19 cellular contexts compared by ENCODE assay signal in the genomic region with DNA sequence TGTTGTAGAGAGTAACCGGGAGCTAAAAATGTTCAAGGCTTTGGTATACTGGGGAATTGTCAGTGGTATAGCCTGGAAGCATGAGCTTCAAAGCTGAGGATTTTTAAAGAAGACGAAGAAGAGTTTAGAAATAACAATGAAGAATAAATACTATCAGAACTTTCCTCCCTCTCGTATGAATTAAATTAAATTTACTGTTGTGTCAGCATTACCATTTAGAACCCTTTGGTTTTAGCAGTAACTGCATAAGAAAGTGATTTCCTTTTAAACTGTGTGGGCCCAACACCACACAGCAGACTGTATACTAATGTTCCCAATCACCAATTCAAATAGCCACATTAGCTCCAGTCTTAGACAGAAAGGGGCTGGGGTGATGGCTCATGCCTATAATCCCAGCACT.
DNase-seq lines count a peak whose midpoint lies in the region; ATAC-seq, FAIRE-seq and TF ChIP-seq lines count a peak whose summit lies in the region.
"Had no signal": no experiment of that assay in that cellular context is flagged by ENCODE, and none has a peak within 500 bp of the region (broad histone marks: within the 10 kb centered on the region; RNA-seq: fewer than 3 reads in every experiment).

No MANE protein-coding gene starts in this region.

- H3K4me3 ChIP-seq in HepG2 (replicated peaks in 1 of 3; ENCODE audit: insufficient read depth in 1 of 3, low read depth in 2 of 3, low read length in 3 of 3) (no peak overlapping the region), right lobe of liver (no peak overlapping the region), IMR-90 (ENCODE audit: insufficient read depth, low read depth, low read length) (no peak overlapping the region), K562 (no peak overlapping the region), lower lobe of right lung (no peak overlapping the region)
- H3K4me3 ChIP-seq: BLaER1 treated with 17β-estradiol and CSF1 and Interleukin-3, amounts not matched to agents 10 nM and 100 nM had no signal

- H3K79me2 ChIP-seq in HepG2 (ENCODE audit: insufficient read depth, low read length) (no peaks in the 10 kb centered on the region), K562 (ENCODE audit: control insufficient read depth, insufficient read depth, low read length) (no peaks in the 10 kb centered on the region; the same call in 2 of the 3 replicates)

- WGBS in HepG2 (ENCODE audit: low lambda C conversion rate): 96% methylated on average over 3 of the region's 3 CpGs
- WGBS in right lobe of liver (ENCODE audit: insufficient coverage, low coverage, low lambda C conversion rate, missing lambda C conversion rate): 97% methylated on average over 3 of the region's 3 CpGs
- WGBS in IMR-90 (ENCODE audit: extremely low coverage in 2 of 2, insufficient read length in 1 of 2), 2 experiments: no CpG with 5 or more reads among the region's 3 CpGs
- 98% methylated on average over 3 of the region's 3 CpGs for WGBS in K562 (ENCODE audit: insufficient coverage, low coverage, missing lambda C conversion rate)

- dilution Hi-C loops in IMR-90 (cut with HindIII; ENCODE audit: low sequenced_read_pairs, unreplicated experiment): no loop called here

- H3K4me1 ChIP-seq in HepG2 (ENCODE audit: insufficient read depth, low read length): no peaks in the 10 kb centered on the region
- no peaks in the 10 kb centered on the region for H3K4me1 ChIP-seq in right lobe of liver
- H3K4me1 ChIP-seq in IMR-90 (ENCODE audit: control insufficient read depth, insufficient read depth, low read length): no peaks in the 10 kb centered on the region
- no peaks in the 10 kb centered on the region for H3K4me1 ChIP-seq in K562 (replicated peaks in 1 of 2; ENCODE audit: control insufficient read depth in 2 of 2, insufficient read depth in 2 of 2, low read length in 2 of 2)
- no peaks in the 10 kb centered on the region for H3K4me1 ChIP-seq in lower lobe of right lung
- H3K4me1 ChIP-seq: BLaER1 treated with 17β-estradiol and CSF1 and Interleukin-3, amounts not matched to agents 10 nM and 100 nM; Caco-2 had no signal

- no peak overlapping the region for H3K23ac ChIP-seq in IMR-90 (ENCODE audit: low read depth, low read length)

- DNase-seq in HepG2 (ENCODE audit: low spot score): no peak
- DNase-seq in right lobe of liver: no peak
- DNase-seq in IMR-90: no peak
- no peak for DNase-seq in K562 (ENCODE audit: extremely low read depth in 1 of 4, low spot score in 3 of 4)
- DNase-seq in lower lobe of right lung: no peak
- DNase-seq: 8988T; AML-193; Caco-2; Calu3; CD4-positive, alpha-beta T cell; CD8-positive, alpha-beta T cell; DMS79 treated with DMSO at 0.1 percent for 48 hours; GF-D8 had no signal

- H3K9ac ChIP-seq in HepG2 (ENCODE audit: insufficient read depth, low read depth, low read length) (no peak overlapping the region), IMR-90 (ENCODE audit: low read depth, low read length) (no peak overlapping the region), K562 (ENCODE audit: insufficient read depth in 1 of 2, low read depth in 2 of 2, low read length in 2 of 2) (no peak overlapping the region)
- H3K9ac ChIP-seq: BLaER1 treated with 17β-estradiol and CSF1 and Interleukin-3, amounts not matched to agents 10 nM and 100 nM had no signal

- no peak for ATAC-seq in HepG2
- no peak for ATAC-seq in right lobe of liver
- no peak for ATAC-seq in IMR-90 (ENCODE audit: low read depth)
- ATAC-seq in K562: no peak
- no peak for ATAC-seq in lower lobe of right lung
- ATAC-seq in HG03460 (IDR thresholded peaks at IDR 0.05; ENCODE audit: unreplicated experiment): no peak
- ATAC-seq in GM19023 (IDR thresholded peaks at IDR 0.05; ENCODE audit: unreplicated experiment): no peak
- ATAC-seq: CD8-positive, alpha-beta T cell had no signal

- no peaks in the 10 kb centered on the region; a peak in 1 of 5 replicates for H3K36me3 ChIP-seq in HepG2 (replicated peaks in 1 of 2; ENCODE audit: control insufficient read depth in 1 of 2, insufficient read depth in 2 of 2, low read length in 2 of 2)
- H3K36me3 ChIP-seq in right lobe of liver: no peaks in the 10 kb centered on the region
- H3K36me3 ChIP-seq in IMR-90 (ENCODE audit: control insufficient read depth, insufficient read depth, low read length): peaks cover 6% of the 10 kb centered on the region
- H3K36me3 ChIP-seq in K562 (ENCODE audit: control insufficient read depth, insufficient read depth, low read length): peaks cover 12% of the 10 kb centered on the region; the same call in 2 of the 3 replicates
- no peaks in the 10 kb centered on the region for H3K36me3 ChIP-seq in lower lobe of right lung

- FAIRE-seq in HepG2 (lab: Jason Lieb, UNC) (no peak), K562 (lab: Jason Lieb, UNC) (no peak)
- FAIRE-seq: A204.1, G401.6 had no signal

- H2AFZ ChIP-seq in HepG2 (ENCODE audit: low read length) (no peak overlapping the region), IMR-90 (replicated peaks; ENCODE audit: low read length, poor library complexity) (no peak overlapping the region), K562 (ENCODE audit: low read depth, low read length) (no peak overlapping the region)

- no peak overlapping the region for H4K8ac ChIP-seq in IMR-90 (ENCODE audit: low read depth in 2 of 2, low read length in 2 of 2)

- no peak overlapping the region for H3K14ac ChIP-seq in IMR-90 (replicated peaks; ENCODE audit: low read depth, low read length)

- intact Hi-C loops in HepG2 (cut with micrococcal nuclease; ENCODE audit: unreplicated experiment): no loop called here
- intact Hi-C loops in right lobe of liver (cut with DNase I): no loop called here
- intact Hi-C loops in IMR-90 (cut with micrococcal nuclease): no loop called here
- intact Hi-C loops in K562 (cut with micrococcal nuclease): no loop called here
- intact Hi-C loops in lower lobe of right lung (cut with DNase I): no loop called here

- no peak overlapping the region for H2BK5ac ChIP-seq in IMR-90 (ENCODE audit: low read depth, low read length, poor library complexity, severe bottlenecking)

- POLR2A ChIA-PET in HepG2 (lab: Yijun Ruan, JAX) (no interaction called here), IMR-90 (lab: Charles Lee; ENCODE audit: unreplicated experiment) (no interaction called here), K562 (lab: Yijun Ruan, JAX) (interaction anchor here (0.5 kb wide), 2 partner anchors 9 to 29 kb away, joined by 3 to 4 read pairs; no protein-coding TSS in a partner anchor)

- TF ChIP-seq CTCF in HepG2 (CRISPR knock-in tag; IDR thresholded peaks at IDR 0.05) (no peak), right lobe of liver (IDR thresholded peaks at IDR 0.05) (no peak), IMR-90 (conservative IDR thresholded peaks at IDR 0.05; ENCODE audit: low read depth, low read length) (no peak), K562 (IDR thresholded peaks at IDR 0.05 in 2 of 3, conservative IDR thresholded peaks at IDR 0.05 in 1 of 3; ENCODE audit: insufficient read depth in 2 of 3, low read depth in 1 of 3, low read length in 3 of 3) (no peak), lower lobe of right lung (IDR thresholded peaks at IDR 0.05) (no peak)

- H4K5ac ChIP-seq in IMR-90 (ENCODE audit: low read depth, low read length): no peak overlapping the region

- no peak overlapping the region for H4K91ac ChIP-seq in IMR-90 (ENCODE audit: insufficient read depth, low read depth, low read length)

- H2BK15ac ChIP-seq in IMR-90 (ENCODE audit: low read depth, low read length): no peak overlapping the region

- H3K9me1 ChIP-seq in IMR-90 (ENCODE audit: insufficient read depth, low read length) (no peaks in the 10 kb centered on the region), K562 (ENCODE audit: control insufficient read depth, insufficient read depth, low read length) (no peaks in the 10 kb centered on the region)

- TF ChIP-seq POLR2A in HepG2 (IDR thresholded peaks at IDR 0.05; ENCODE audit: insufficient read depth in 1 of 2, low read depth in 2 of 2, low read length in 2 of 2) (no peak), right lobe of liver (IDR thresholded peaks at IDR 0.05) (no peak), IMR-90 (IDR thresholded peaks at IDR 0.05; ENCODE audit: low read depth, low read length) (no peak), K562 (conservative IDR thresholded peaks at IDR 0.05) (no peak)

- no peak overlapping the region for H2AK5ac ChIP-seq in IMR-90 (ENCODE audit: low read depth, low read length)

- no peak overlapping the region for H2BK120ac ChIP-seq in IMR-90 (ENCODE audit: low read depth, low read length)

- H3K18ac ChIP-seq in IMR-90 (ENCODE audit: low read depth, low read length): no peak overlapping the region

- BruUV-seq in HepG2 (replicated peaks; lab: Mats Ljungman, UMichigan): no TSS peak
- BruUV-seq in IMR-90 (replicated peaks; lab: Mats Ljungman, UMichigan): no TSS peak
- no TSS peak for BruUV-seq in K562 (replicated peaks; lab: Mats Ljungman, UMichigan)

- H3K27ac ChIP-seq in HepG2 (ENCODE audit: extremely low read length, insufficient read depth, low read length): no peak overlapping the region
- H3K27ac ChIP-seq in right lobe of liver: no peak overlapping the region
- no peak overlapping the region for H3K27ac ChIP-seq in IMR-90 (ENCODE audit: insufficient read depth, low read length)
- H3K27ac ChIP-seq in K562 (ENCODE audit: extremely low read depth, low read depth, low read length): no peak overlapping the region
- no peak overlapping the region for H3K27ac ChIP-seq in lower lobe of right lung
- H3K27ac ChIP-seq: BLaER1 treated with 17β-estradiol and CSF1 and Interleukin-3, amounts not matched to agents 10 nM and 100 nM; C4-2B had no signal

- no peak overlapping the region for H3K4me2 ChIP-seq in HepG2 (ENCODE audit: low read depth, low read length)
- H3K4me2 ChIP-seq in IMR-90 (ENCODE audit: low read depth, low read length): no peak overlapping the region
- H3K4me2 ChIP-seq in K562 (ENCODE audit: insufficient read depth, low read length): no peak overlapping the region
- H3K4me2 ChIP-seq: BLaER1 treated with 17β-estradiol and CSF1 and Interleukin-3, amounts not matched to agents 10 nM and 100 nM had no signal

- in situ Hi-C loops in HepG2 (cut with HindIII; ENCODE audit: extremely low pct_ligation_motif_present, low pct_unique_long_range_greater_than_20kb) (no loop called here), IMR-90 (cut with MboI; ENCODE audit: low sequenced_read_pairs) (no loop called here), K562 (cut with MboI) (no loop called here)

- no peak for TF ChIP-seq EP300 in HepG2 (IDR thresholded peaks at IDR 0.05; ENCODE audit: low read depth in 2 of 2, low read length in 2 of 2)
- no peak for TF ChIP-seq EP300 in HepG2 (CRISPR knock-in tag; IDR thresholded peaks at IDR 0.05; ENCODE audit: borderline replicate concordance)
- no peak for TF ChIP-seq EP300 in K562 (IDR thresholded peaks at IDR 0.05; ENCODE audit: low read length)

- no peak overlapping the region for H3K56ac ChIP-seq in IMR-90 (ENCODE audit: extremely low read depth, insufficient read depth, low read length)

- H3K27me3 ChIP-seq in HepG2 (ENCODE audit: control insufficient read depth in 1 of 2, insufficient read depth in 2 of 2, low read length in 2 of 2) (no peaks in the 10 kb centered on the region), right lobe of liver (no peaks in the 10 kb centered on the region), IMR-90 (ENCODE audit: control insufficient read depth, insufficient read depth, low read length) (no peaks in the 10 kb centered on the region), K562 (ENCODE audit: control insufficient read depth in 2 of 2, insufficient read depth in 2 of 2, low read length in 2 of 2) (no peaks in the 10 kb centered on the region), lower lobe of right lung (ENCODE audit: low read depth) (no peaks in the 10 kb centered on the region)
- H3K27me3 ChIP-seq: BLaER1 treated with 17β-estradiol and CSF1 and Interleukin-3, amounts not matched to agents 10 nM and 100 nM had no signal

- H3K9me3 ChIP-seq in HepG2 (ENCODE audit: low read length): no peaks in the 10 kb centered on the region
- no peaks in the 10 kb centered on the region for H3K9me3 ChIP-seq in right lobe of liver
- H3K9me3 ChIP-seq in IMR-90 (ENCODE audit: control insufficient read depth, insufficient read depth, low read length): no peaks in the 10 kb centered on the region
- H3K9me3 ChIP-seq in K562 (replicated peaks; ENCODE audit: control insufficient read depth, insufficient read depth, low read depth, low read length): no peaks in the 10 kb centered on the region
- H3K9me3 ChIP-seq in lower lobe of right lung: no peaks in the 10 kb centered on the region
- H3K9me3 ChIP-seq: Caco-2 had no signal

- CTCF ChIA-PET in HepG2 (lab: Yijun Ruan, JAX; ENCODE audit: low intra/inter-chr PET ratio, low total read pairs): no interaction called here
- CTCF ChIA-PET in IMR-90 (lab: Yijun Ruan, JAX): interaction anchor here (0.7 kb wide), 1 partner anchor 267 kb away, joined by 3 read pairs; no protein-coding TSS in a partner anchor
- CTCF ChIA-PET in K562 (lab: Yijun Ruan, JAX; ENCODE audit: low intra/inter-chr PET ratio): no interaction called here

- H4K20me1 ChIP-seq in HepG2 (ENCODE audit: insufficient read depth, low read length) (no peaks in the 10 kb centered on the region), IMR-90 (ENCODE audit: insufficient read depth, low read length) (no peaks in the 10 kb centered on the region), K562 (replicated peaks; ENCODE audit: control insufficient read depth, insufficient read depth, low read length) (no peaks in the 10 kb centered on the region)

- H2BK20ac ChIP-seq in IMR-90 (ENCODE audit: low read depth, low read length): no peak overlapping the region

- no peak overlapping the region for H3K4ac ChIP-seq in IMR-90 (ENCODE audit: low read depth, low read length)

- H2AK9ac ChIP-seq in IMR-90 (replicated peaks; ENCODE audit: low read depth, low read length, poor library complexity): no peak overlapping the region

- H3K79me1 ChIP-seq in IMR-90 (ENCODE audit: low read depth in 1 of 2, low read length in 2 of 2): peaks cover 3 to 7% of the 10 kb centered on the region in 2 experiments; a peak in 3 of 4 replicates

- TF ChIP-seq RAD21 in HepG2 (CRISPR knock-in tag; IDR thresholded peaks at IDR 0.05) (no peak), IMR-90 (IDR thresholded peaks at IDR 0.05; ENCODE audit: low read length) (no peak), K562 (CRISPR knock-in tag; conservative IDR thresholded peaks at IDR 0.05 in 1 of 2, IDR thresholded peaks at IDR 0.05 in 1 of 2) (no peak)

Comparison
In these comparisons a context has a peak if more than half of its experiments do, and no peak if none do; other contexts are left out.
1. Of the 241 proteins assayed by ChIP-seq in both HepG2 and K562: peak only in HepG2: none; only in K562: none; in both: MAFF; in neither: 239; mixed calls (peak in some experiments, not most) for 1.